ENCODE assay signal across 26 cellular contexts in the genomic region with DNA sequence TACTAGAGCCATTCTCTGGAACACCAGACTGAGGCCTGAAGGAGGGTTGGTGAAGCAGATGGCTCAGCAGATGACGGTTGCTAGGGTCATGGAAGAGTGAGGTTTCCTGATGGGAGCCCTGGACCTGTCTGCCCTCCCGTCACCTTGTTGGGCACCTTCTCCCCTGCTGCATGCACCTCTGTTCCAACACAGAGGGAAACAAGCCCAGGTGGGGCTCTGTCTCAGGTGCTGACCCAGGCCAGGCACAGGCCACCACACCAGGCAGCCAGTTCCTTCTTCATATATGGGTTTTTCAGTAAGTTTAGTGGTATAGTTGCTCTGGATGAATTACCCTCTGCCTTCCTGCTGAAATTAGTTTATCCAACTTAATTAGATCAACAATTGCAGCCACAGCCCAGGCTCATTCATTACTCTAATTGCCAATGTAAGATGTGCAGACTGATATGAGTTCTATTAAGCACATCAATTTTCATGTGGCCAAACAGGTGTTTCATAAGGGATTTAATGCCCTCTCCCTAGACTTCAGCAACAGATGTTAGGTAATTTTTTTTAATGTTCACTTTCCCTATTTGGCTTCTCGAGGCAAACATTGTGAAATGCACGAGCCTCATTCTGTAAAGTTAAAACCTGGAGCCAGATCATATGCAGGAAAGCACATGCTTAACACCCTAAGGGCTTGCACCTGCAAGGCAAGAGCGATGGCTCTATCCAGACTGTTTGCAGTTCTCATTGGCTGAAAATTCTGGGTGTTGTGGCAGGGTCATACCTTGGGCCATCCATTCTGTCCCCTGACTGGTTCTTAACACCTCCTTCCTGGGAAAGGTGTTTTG.
A peak's percentile ranks its signal among the peaks of the same experiment; 100 is the strongest.
DNase-seq lines count a peak whose midpoint lies in the region; ATAC-seq and TF ChIP-seq lines count a peak whose summit lies in the region.
"Had no signal": no experiment of that assay in that cellular context is flagged by ENCODE, and none has a peak within 500 bp of the region (broad histone marks: within the 10 kb centered on the region; RNA-seq: fewer than 3 reads in every experiment).

No MANE protein-coding gene starts in this region.

- no peak overlapping the region for H3K27ac ChIP-seq in esophagus muscularis mucosa (replicated peaks in 1 of 4)
- H3K27ac ChIP-seq: BLaER1 treated with 17β-estradiol and CSF1 and Interleukin-3, amounts not matched to agents 10 nM and 100 nM; pancreas; right atrium auricular region; suprapubic skin; uterus; WERI-Rb-1 had no signal

- no peaks in the 10 kb centered on the region for H3K9me3 Mint-ChIP-seq in activated CD8-positive, alpha-beta T cell treated with anti-CD3 and anti-CD28 coated beads for 36 hours
- H3K9me3 Mint-ChIP-seq: activated naive CD4-positive, alpha-beta T cell treated with anti-CD3 and anti-CD28 coated beads, Interleukin-2, amount 50 U/mL, for 24 hours; activated T-helper 1 cell treated with anti-CD3 and anti-CD28 coated beads, Interleukin-12 subunit alpha, Interleukin-12 subunit beta, Interleukin-2, Interleukin-4 antibody, amounts not matched to agents 30 ng/mL and 10 ng/mL and 1 ng/mL, durations not matched to agents 14 hours and 24 hours and 36 hours; stimulated activated memory B cell treated with anti-CD40 and anti-IgM and Interleukin-4, amounts not matched to agents 10 μg/mL and 1 μg/mL and 100 μg/mL, for 72 hours had no signal

- no peaks in the 10 kb centered on the region for H3K4me1 Mint-ChIP-seq in activated CD8-positive, alpha-beta T cell treated with anti-CD3 and anti-CD28 coated beads for 36 hours (ENCODE audit: low read depth)
- H3K4me1 Mint-ChIP-seq: activated naive CD4-positive, alpha-beta T cell treated with anti-CD3 and anti-CD28 coated beads, Interleukin-2, amount 50 U/mL, for 24 hours; stimulated activated memory B cell treated with anti-CD40 and anti-IgM and Interleukin-4, amounts not matched to agents 10 μg/mL and 1 μg/mL and 100 μg/mL, for 72 hours had no signal

- intact Hi-C loops in esophagus muscularis mucosa (cut with DNase I) = no loop called here
- intact Hi-C loops in activated CD8-positive, alpha-beta T cell treated with anti-CD3 and anti-CD28 coated beads for 36 hours (cut with micrococcal nuclease) = no loop called here

- TF ChIP-seq CTCF in esophagus muscularis mucosa (IDR thresholded peaks at IDR 0.05) = no peak
- TF ChIP-seq CTCF in activated CD8-positive, alpha-beta T cell treated with anti-CD3 and anti-CD28 coated beads for 36 hours (IDR thresholded peaks at IDR 0.05) = no peak

- CTCF ChIA-PET in activated CD8-positive, alpha-beta T cell treated with anti-CD3 and anti-CD28 coated beads for 36 hours (lab: Charles Lee) = interaction anchor here (0.9 to 1.3 kb wide), 2 partner anchors 26 to 39 kb away, joined by 4 read pairs; no protein-coding TSS in a partner anchor

- DNase-seq in COR-L47 (lab: John Stamatoyannopoulos, UW) (peak; percentile 22), NCI-H1417 (lab: John Stamatoyannopoulos, UW) (peak in 2 of 3 experiments; percentile 72 to 90), NCI-H748 treated with DMSO at 0.1 percent for 48 hours (lab: John Stamatoyannopoulos, UW) (peak; percentile 24), esophagus muscularis mucosa (ENCODE audit: extremely low spot score) (peak; percentile 64), dedifferentiated amniotic fluid mesenchymal stem cell (ENCODE audit: extremely low spot score) (no peak), SKM-1 treated with dmso at 0.1 percent for 144 hours (lab: John Stamatoyannopoulos, UW; ENCODE audit: unreplicated experiment) (no peak), pons (ENCODE audit: low spot score) (no peak)
- DNase-seq in activated CD8-positive, alpha-beta T cell treated with anti-CD3 and anti-CD28 coated beads for 36 hours = no peak
- DNase-seq: ACHN; activated CD4-positive, alpha-beta T cell treated with anti-CD3 and anti-CD28 coated beads, Interleukin-2, amount 50 U/mL, for 1 hour; Caco-2; cortex of kidney; DND-41; IMR-90; NCI-H1436; pancreas; stimulated activated CD4-positive, alpha-beta T cell treated with anti-CD3 and anti-CD28 coated beads, Interleukin-4, amount 100 ng/mL, for 1 hour; uterus; WERI-Rb-1 had no signal

- H3K4me3 Mint-ChIP-seq in activated CD8-positive, alpha-beta T cell treated with anti-CD3 and anti-CD28 coated beads for 36 hours = no peak overlapping the region
- H3K4me3 Mint-ChIP-seq: activated naive CD4-positive, alpha-beta T cell treated with anti-CD3 and anti-CD28 coated beads, Interleukin-2, amount 50 U/mL, for 24 hours; activated T-helper 1 cell treated with anti-CD3 and anti-CD28 coated beads, Interleukin-12 subunit alpha, Interleukin-12 subunit beta, Interleukin-2, Interleukin-4 antibody, amounts not matched to agents 30 ng/mL and 10 ng/mL and 1 ng/mL, durations not matched to agents 14 hours and 24 hours and 36 hours; stimulated activated memory B cell treated with anti-CD40 and anti-IgM and Interleukin-4, amounts not matched to agents 10 μg/mL and 1 μg/mL and 100 μg/mL, for 72 hours had no signal

- no peak overlapping the region for H3K4me3 ChIP-seq in esophagus muscularis mucosa
- H3K4me3 ChIP-seq: BLaER1 treated with 17β-estradiol and CSF1 and Interleukin-3, amounts not matched to agents 10 nM and 100 nM; lung; pancreas; right atrium auricular region; suprapubic skin; uterus had no signal

- no peak for ATAC-seq in activated CD8-positive, alpha-beta T cell treated with anti-CD3 and anti-CD28 coated beads for 36 hours
- ATAC-seq: stimulated activated memory B cell treated with anti-CD40 and anti-IgM and Interleukin-4, amounts not matched to agents 10 μg/mL and 1 μg/mL and 100 μg/mL, for 72 hours had no signal

- no peaks in the 10 kb centered on the region for H3K27me3 ChIP-seq in esophagus muscularis mucosa
- H3K27me3 ChIP-seq: BLaER1 treated with 17β-estradiol and CSF1 and Interleukin-3, amounts not matched to agents 10 nM and 100 nM; pancreas; right atrium auricular region; suprapubic skin; uterus had no signal

- no peak for TF ChIP-seq POLR2A in esophagus muscularis mucosa (IDR thresholded peaks at IDR 0.05; ENCODE audit: low read depth)

- peaks cover 14% of the 10 kb centered on the region for H3K27me3 Mint-ChIP-seq in activated CD8-positive, alpha-beta T cell treated with anti-CD3 and anti-CD28 coated beads for 36 hours

- no peaks in the 10 kb centered on the region for H3K36me3 ChIP-seq in esophagus muscularis mucosa
- H3K36me3 ChIP-seq: BLaER1 treated with 17β-estradiol and CSF1 and Interleukin-3, amounts not matched to agents 10 nM and 100 nM; pancreas; right atrium auricular region; suprapubic skin; uterus; WERI-Rb-1 had no signal

- H3K27ac Mint-ChIP-seq in activated CD8-positive, alpha-beta T cell treated with anti-CD3 and anti-CD28 coated beads for 36 hours = no peak overlapping the region
- H3K27ac Mint-ChIP-seq: activated naive CD4-positive, alpha-beta T cell treated with anti-CD3 and anti-CD28 coated beads, Interleukin-2, amount 50 U/mL, for 24 hours; activated T-helper 1 cell treated with anti-CD3 and anti-CD28 coated beads, Interleukin-12 subunit alpha, Interleukin-12 subunit beta, Interleukin-2, Interleukin-4 antibody, amounts not matched to agents 30 ng/mL and 10 ng/mL and 1 ng/mL, durations not matched to agents 14 hours and 24 hours and 36 hours; stimulated activated memory B cell treated with anti-CD40 and anti-IgM and Interleukin-4, amounts not matched to agents 10 μg/mL and 1 μg/mL and 100 μg/mL, for 72 hours had no signal

- TF ChIP-seq EP300 in esophagus muscularis mucosa (IDR thresholded peaks at IDR 0.05) = no peak

- POLR2A ChIA-PET in activated CD8-positive, alpha-beta T cell treated with anti-CD3 and anti-CD28 coated beads for 36 hours (lab: Charles Lee) = no interaction called here

- WGBS in esophagus muscularis mucosa = 85% methylated on average over 5 of the region's 5 CpGs

- no peaks in the 10 kb centered on the region for H3K9me3 ChIP-seq in esophagus muscularis mucosa
- H3K9me3 ChIP-seq: BLaER1 treated with 17β-estradiol and CSF1 and Interleukin-3, amounts not matched to agents 10 nM and 100 nM; Caco-2; pancreas; right atrium auricular region; suprapubic skin; uterus had no signal

- H3K4me1 ChIP-seq in esophagus muscularis mucosa = peaks cover 0 to 13% (median 2%) of the 10 kb centered on the region in 4 donors
- H3K4me1 ChIP-seq: pancreas, uterus had no signal

- no peaks in the 10 kb centered on the region for H3K36me3 Mint-ChIP-seq in activated CD8-positive, alpha-beta T cell treated with anti-CD3 and anti-CD28 coated beads for 36 hours (ENCODE audit: low read depth)
- H3K36me3 Mint-ChIP-seq: activated naive CD4-positive, alpha-beta T cell treated with anti-CD3 and anti-CD28 coated beads, Interleukin-2, amount 50 U/mL, for 24 hours; stimulated activated memory B cell treated with anti-CD40 and anti-IgM and Interleukin-4, amounts not matched to agents 10 μg/mL and 1 μg/mL and 100 μg/mL, for 72 hours had no signal

Comparison
In these comparisons a context has a peak if more than half of its experiments do, and no peak if none do; other contexts are left out.
1. DNase-seq: peak in COR-L47 (single experiment), NCI-H1417 (2 of 3), NCI-H748 treated with DMSO at 0.1 percent for 48 hours (single experiment) and esophagus muscularis mucosa (single experiment); none in dedifferentiated amniotic fluid mesenchymal stem cell (single experiment), SKM-1 treated with dmso at 0.1 percent for 144 hours (single experiment), pons (single experiment) and activated CD8-positive, alpha-beta T cell treated with anti-CD3 and anti-CD28 coated beads for 36 hours (single experiment).